In the genomic region with DNA sequence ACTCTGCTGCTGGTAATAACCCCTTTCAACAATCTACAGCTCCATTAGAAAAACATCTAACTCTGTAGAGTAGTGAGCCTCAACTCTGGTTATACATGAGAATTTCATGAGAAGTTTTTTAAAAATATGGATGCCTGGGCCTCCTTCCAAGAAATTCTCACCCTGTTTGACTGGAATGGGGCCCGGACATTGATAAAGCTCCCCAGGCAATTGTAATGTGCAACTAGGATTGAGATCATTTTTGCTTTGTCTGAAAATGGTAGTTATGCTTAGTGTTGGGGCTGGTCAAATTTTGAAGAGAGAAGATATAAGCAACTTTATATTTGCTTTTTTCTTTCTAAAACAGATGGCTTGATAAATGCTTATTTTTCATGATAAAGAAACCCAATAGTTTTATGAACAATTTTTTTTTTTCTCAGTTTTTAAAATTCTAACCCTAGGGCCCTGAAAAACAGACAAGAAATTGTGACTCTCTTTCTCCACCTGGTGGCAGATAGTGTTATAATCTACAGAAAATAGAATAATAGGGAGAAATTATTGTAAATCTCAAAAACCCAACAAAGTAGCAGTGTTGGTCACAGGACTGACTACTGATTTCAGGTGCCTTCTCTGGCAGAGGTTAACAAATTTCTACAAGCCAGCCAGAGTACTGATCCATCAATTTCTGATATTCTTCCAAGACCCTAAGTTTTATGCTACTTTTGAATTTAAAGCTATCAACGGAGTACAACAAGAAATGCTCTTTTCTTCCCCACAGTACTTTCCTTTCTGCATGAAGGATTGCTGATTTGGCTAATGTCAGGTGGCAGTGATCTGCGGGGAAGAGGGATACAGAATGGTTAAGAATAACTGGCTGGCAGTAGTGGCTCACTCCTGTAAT, we compare ENCODE assay signal across 1 cellular context.
TF ChIP-seq lines count a peak whose summit lies in the region.

No MANE protein-coding gene starts in this region.

TF ChIP-seq in A549, 52 proteins besides CTCF, POLR2A, EP300 and RAD21 (continued from another document):
- TF ChIP-seq, protein P1, sequence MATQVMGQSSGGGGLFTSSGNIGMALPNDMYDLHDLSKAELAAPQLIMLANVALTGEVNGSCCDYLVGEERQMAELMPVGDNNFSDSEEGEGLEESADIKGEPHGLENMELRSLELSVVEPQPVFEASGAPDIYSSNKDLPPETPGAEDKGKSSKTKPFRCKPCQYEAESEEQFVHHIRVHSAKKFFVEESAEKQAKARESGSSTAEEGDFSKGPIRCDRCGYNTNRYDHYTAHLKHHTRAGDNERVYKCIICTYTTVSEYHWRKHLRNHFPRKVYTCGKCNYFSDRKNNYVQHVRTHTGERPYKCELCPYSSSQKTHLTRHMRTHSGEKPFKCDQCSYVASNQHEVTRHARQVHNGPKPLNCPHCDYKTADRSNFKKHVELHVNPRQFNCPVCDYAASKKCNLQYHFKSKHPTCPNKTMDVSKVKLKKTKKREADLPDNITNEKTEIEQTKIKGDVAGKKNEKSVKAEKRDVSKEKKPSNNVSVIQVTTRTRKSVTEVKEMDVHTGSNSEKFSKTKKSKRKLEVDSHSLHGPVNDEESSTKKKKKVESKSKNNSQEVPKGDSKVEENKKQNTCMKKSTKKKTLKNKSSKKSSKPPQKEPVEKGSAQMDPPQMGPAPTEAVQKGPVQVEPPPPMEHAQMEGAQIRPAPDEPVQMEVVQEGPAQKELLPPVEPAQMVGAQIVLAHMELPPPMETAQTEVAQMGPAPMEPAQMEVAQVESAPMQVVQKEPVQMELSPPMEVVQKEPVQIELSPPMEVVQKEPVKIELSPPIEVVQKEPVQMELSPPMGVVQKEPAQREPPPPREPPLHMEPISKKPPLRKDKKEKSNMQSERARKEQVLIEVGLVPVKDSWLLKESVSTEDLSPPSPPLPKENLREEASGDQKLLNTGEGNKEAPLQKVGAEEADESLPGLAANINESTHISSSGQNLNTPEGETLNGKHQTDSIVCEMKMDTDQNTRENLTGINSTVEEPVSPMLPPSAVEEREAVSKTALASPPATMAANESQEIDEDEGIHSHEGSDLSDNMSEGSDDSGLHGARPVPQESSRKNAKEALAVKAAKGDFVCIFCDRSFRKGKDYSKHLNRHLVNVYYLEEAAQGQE (IDR thresholded peaks at IDR 0.05), result no peak
- TF ChIP-seq KDM5A (IDR thresholded peaks at IDR 0.05) (no peak), JUN (IDR thresholded peaks at IDR 0.05) (no peak), SMC3 (IDR thresholded peaks at IDR 0.05) (peak; percentile 95), RARB (CRISPR knock-in tag; IDR thresholded peaks at IDR 0.05) (no peak)
